In genomic region chr13:28268800-28269223, GRCh38 we compare ENCODE assay signal across 10 cellular contexts.
A peak's percentile ranks its signal among the peaks of the same experiment; 100 is the strongest.
DNase-seq lines count a peak whose midpoint lies in the region; ATAC-seq lines count a peak whose summit lies in the region.
"Had no signal": no experiment of that assay in that cellular context is flagged by ENCODE, and none has a peak within 500 bp of the region (broad histone marks: within the 10 kb centered on the region; RNA-seq: fewer than 3 reads in every experiment).

No MANE protein-coding gene starts in this region.

- H3K36me3 Mint-ChIP-seq in naive B cell: peaks cover 23 to 24% of the 10 kb centered on the region in 2 donors

- H3K4me3 Mint-ChIP-seq in naive B cell: peak overlapping the region; percentile 34 to 82 (median 58)

- H3K27me3 Mint-ChIP-seq in naive B cell: no peaks in the 10 kb centered on the region

- H3K9me3 Mint-ChIP-seq in naive B cell: peaks cover 2 to 20% (median 12%) of the 10 kb centered on the region in 7 donors

- ATAC-seq in GM18909 (IDR thresholded peaks at IDR 0.05; ENCODE audit: poor library complexity, unreplicated experiment) (peak; percentile 95), HG02642 (IDR thresholded peaks at IDR 0.05; ENCODE audit: poor library complexity, unreplicated experiment) (peak; percentile 98), naive B cell (ENCODE audit: low read depth in 2 of 2) (peak; percentile 96 to 97)

- peaks cover 16 to 29% (median 17%) of the 10 kb centered on the region in 3 donors for H3K4me1 Mint-ChIP-seq in naive B cell

- DNase-seq in Kasumi-1 (lab: John Stamatoyannopoulos, UW) (peak; percentile 42 to 53), naive B cell (peak; percentile 79), NCI-H2227 (lab: John Stamatoyannopoulos, UW; ENCODE audit: unreplicated experiment) (no peak), D341Med (ENCODE audit: low spot score) (no peak), NCI-H1436 treated with DMSO at 0.1 percent for 48 hours (lab: John Stamatoyannopoulos, UW) (no peak)
- DNase-seq in activated effector memory CD4-positive, alpha-beta T cell treated with Interleukin-2 at 50 U/mL for 16 hours: no peak
- DNase-seq: activated CD4-positive, CD25-positive, alpha-beta regulatory T cell treated with anti-CD3 and anti-CD28 coated beads, Interleukin-2, amount 50 U/mL, for 72 hours; ovary had no signal

- peak overlapping the region in 4 of 6 donors; percentile 33 to 86 (median 70) for H3K27ac Mint-ChIP-seq in naive B cell

Comparison
In these comparisons a context has a peak if more than half of its experiments do, and no peak if none do; other contexts are left out.
1. DNase-seq: peak in Kasumi-1 (2 of 2) and naive B cell (single experiment); none in NCI-H2227 (single experiment), D341Med (single experiment), NCI-H1436 treated with DMSO at 0.1 percent for 48 hours (single experiment) and activated effector memory CD4-positive, alpha-beta T cell treated with Interleukin-2 at 50 U/mL for 16 hours (single experiment).
2. Peak in every context shown above with its lines, with median percentiles within 50 percentile points of each other: ATAC-seq.